21 cellular contexts compared by ENCODE assay signal in genomic region chr22:33837806-33838205, GRCh38.
"Had no signal": no experiment of that assay in that cellular context is flagged by ENCODE, and none has a peak within 500 bp of the region (broad histone marks: within the 10 kb centered on the region; RNA-seq: fewer than 3 reads in every experiment).

No MANE protein-coding gene starts in this region.

- H3K27ac ChIP-seq: epithelial cell of prostate, esophagus muscularis mucosa, neutrophil, tibial nerve had no signal

- H3K4me3 Mint-ChIP-seq: dendritic cell treated with granulocyte-macrophage colony-stimulating factor and Interleukin-4, amounts not matched to agents 40 ng/mL and 50 ng/mL, for 4 days; effector memory CD8-positive, alpha-beta T cell; naive B cell; nephron progenitor cell; stimulated activated memory B cell treated with anti-CD40 and anti-IgM and Interleukin-4, amounts not matched to agents 10 μg/mL and 1 μg/mL and 100 μg/mL, for 72 hours; stimulated activated naive CD8-positive, alpha-beta T cell treated with anti-CD3 and anti-CD28 coated beads, Interleukin-15, Interleukin-2, amounts not matched to agents 100 ng/mL and 50 ng/mL, for 24 hours had no signal

- ATAC-seq: effector memory CD8-positive, alpha-beta T cell; left ventricle myocardium superior; stimulated activated memory B cell treated with anti-CD40 and anti-IgM and Interleukin-4, amounts not matched to agents 10 μg/mL and 1 μg/mL and 100 μg/mL, for 72 hours had no signal

- H3K4me3 ChIP-seq: esophagus muscularis mucosa, lung, spleen, tibial nerve had no signal

- H3K9me3 ChIP-seq: esophagus muscularis mucosa, neutrophil, spleen, tibial nerve had no signal

- H3K27me3 Mint-ChIP-seq: dendritic cell treated with granulocyte-macrophage colony-stimulating factor and Interleukin-4, amounts not matched to agents 40 ng/mL and 50 ng/mL, for 4 days; effector memory CD8-positive, alpha-beta T cell; naive B cell; stimulated activated memory B cell treated with anti-CD40 and anti-IgM and Interleukin-4, amounts not matched to agents 10 μg/mL and 1 μg/mL and 100 μg/mL, for 72 hours; stimulated activated naive CD8-positive, alpha-beta T cell treated with anti-CD3 and anti-CD28 coated beads, Interleukin-15, Interleukin-2, amounts not matched to agents 100 ng/mL and 50 ng/mL, for 24 hours had no signal

- H3K36me3 ChIP-seq: esophagus muscularis mucosa, neutrophil, spleen, tibial nerve had no signal

- H3K9me3 Mint-ChIP-seq: dendritic cell treated with granulocyte-macrophage colony-stimulating factor and Interleukin-4, amounts not matched to agents 40 ng/mL and 50 ng/mL, for 4 days; effector memory CD8-positive, alpha-beta T cell; naive B cell; nephron progenitor cell; stimulated activated memory B cell treated with anti-CD40 and anti-IgM and Interleukin-4, amounts not matched to agents 10 μg/mL and 1 μg/mL and 100 μg/mL, for 72 hours; stimulated activated naive CD8-positive, alpha-beta T cell treated with anti-CD3 and anti-CD28 coated beads, Interleukin-15, Interleukin-2, amounts not matched to agents 100 ng/mL and 50 ng/mL, for 24 hours had no signal

- H3K36me3 Mint-ChIP-seq: naive B cell; stimulated activated memory B cell treated with anti-CD40 and anti-IgM and Interleukin-4, amounts not matched to agents 10 μg/mL and 1 μg/mL and 100 μg/mL, for 72 hours had no signal

- DNase-seq: effector memory CD8-positive, alpha-beta T cell; foreskin fibroblast; kidney; left cardiac atrium; left ventricle myocardium superior; mesenchymal stem cell; naive B cell; nephron progenitor cell; posterior cingulate gyrus; spleen; stimulated activated CD4-positive, alpha-beta T cell treated with anti-CD3 and anti-CD28 coated beads, Interleukin-15, amount 100 ng/mL, for 24 hours; stimulated activated CD4-positive, alpha-beta T cell treated with anti-CD3 and anti-CD28 coated beads, Interleukin-1b, Interleukin-23, amount 100 ng/mL, for 48 hours; stimulated activated CD4-positive, alpha-beta T cell treated with anti-CD3 and anti-CD28 coated beads, Interleukin-4, amount 100 ng/mL, for 24 hours had no signal

- H3K27me3 ChIP-seq: esophagus muscularis mucosa, neutrophil, spleen, tibial nerve had no signal

- H3K27ac Mint-ChIP-seq: dendritic cell treated with granulocyte-macrophage colony-stimulating factor and Interleukin-4, amounts not matched to agents 40 ng/mL and 50 ng/mL, for 4 days; effector memory CD8-positive, alpha-beta T cell; nephron progenitor cell; stimulated activated memory B cell treated with anti-CD40 and anti-IgM and Interleukin-4, amounts not matched to agents 10 μg/mL and 1 μg/mL and 100 μg/mL, for 72 hours; stimulated activated naive CD8-positive, alpha-beta T cell treated with anti-CD3 and anti-CD28 coated beads, Interleukin-15, Interleukin-2, amounts not matched to agents 100 ng/mL and 50 ng/mL, for 24 hours had no signal
